8 cellular contexts compared by ENCODE assay signal in genomic region chr12:56688129-56688845, GRCh38. TPM values are rescaled to one million over a fixed set of nuclear protein-coding genes. Genes with fewer than 3 reads are reported as not detected.
A peak's percentile ranks its signal among the peaks of the same experiment; 100 is the strongest.
DNase-seq lines count a peak whose midpoint lies in the region; ATAC-seq, FAIRE-seq and TF ChIP-seq lines count a peak whose summit lies in the region.

PTGES3 (minus strand) TSS chr12:56688284; CDS start chr12:56687999, 285 bp downstream.

- peak within 1 kb of the TSS; percentile 81 to 98 (median 94) for H3K4me3 ChIP-seq in H1 (ENCODE audit: extremely low read depth in 1 of 4, insufficient read depth in 2 of 4, low read depth in 3 of 4, low read length in 4 of 4)
- H3K4me3 ChIP-seq in mesendoderm (ENCODE audit: low read length) = peak within 1 kb of the TSS; percentile 84

- peak within 1 kb of the TSS; percentile 91 for H3K18ac ChIP-seq in H1 (ENCODE audit: extremely low read depth, low read length)
- H3K18ac ChIP-seq in mesendoderm (ENCODE audit: low read length) = peak within 1 kb of the TSS; percentile 96

- no peaks in the 10 kb centered on the region for H3K79me1 ChIP-seq in H1 (ENCODE audit: low read depth, low read length)
- H3K79me1 ChIP-seq in mesendoderm (ENCODE audit: low read length) = no peaks in the 10 kb centered on the region

- no peak within 1 kb of the TSS for H3K23ac ChIP-seq in H1 (ENCODE audit: insufficient read length)
- peak within 1 kb of the TSS; percentile 1 for H3K23ac ChIP-seq in mesendoderm (ENCODE audit: low read length)

- no peaks in the 10 kb centered on the region; a peak in 2 of 7 replicates for H3K4me1 ChIP-seq in H1 (replicated peaks in 1 of 4; ENCODE audit: control insufficient read depth in 3 of 4, insufficient read depth in 4 of 4, low read length in 3 of 4)
- H3K4me1 ChIP-seq in mesendoderm (ENCODE audit: control insufficient read depth, low read depth, low read length) = no peaks in the 10 kb centered on the region

- H3K36me3 ChIP-seq in H1 (ENCODE audit: control insufficient read depth in 2 of 4, insufficient read depth in 4 of 4, low read length in 3 of 4) (peaks cover 0 to 16% (median 2%) of the 10 kb centered on the region in 4 experiments; a peak in 1 of 8 replicates), mesendoderm (ENCODE audit: control insufficient read depth, insufficient read depth, low read length) (no peaks in the 10 kb centered on the region)

- DNase-seq in COLO829 (ENCODE audit: low spot score) (peak; percentile 99), HTR-8/SVneo (ENCODE audit: insufficient read length, low spot score) (peak; percentile 96), NOMO-1 treated with dmso at 0.1 percent for 144 hours (lab: John Stamatoyannopoulos, UW; ENCODE audit: unreplicated experiment) (peak; percentile 98), H1 (ENCODE audit: low read depth in 1 of 2, low spot score in 2 of 2) (peak; percentile 94 to 97), mesendoderm (peak; percentile 99)
- peak; percentile 95 to 98 (median 98) for DNase-seq in activated CD8-positive, alpha-beta memory T cell treated with anti-CD3 and anti-CD28 coated beads for 48 hours (ENCODE audit: low read depth in 2 of 3, low spot score in 2 of 3)
- peak; percentile 96 for DNase-seq in stimulated activated CD8-positive, alpha-beta memory T cell treated with anti-CD3 and anti-CD28 coated beads, Interleukin-15, amount 100 ng/mL, for 1 hour (ENCODE audit: low read depth)

- no peak within 1 kb of the TSS for H2BK20ac ChIP-seq in H1 (ENCODE audit: low read length)

- peaks cover 7% of the 10 kb centered on the region for H3K23me2 ChIP-seq in H1 (ENCODE audit: low read depth, low read length)

- peak within 1 kb of the TSS; percentile 91 for H2BK120ac ChIP-seq in H1 (replicated peaks; ENCODE audit: low read depth, low read length)
- H2BK120ac ChIP-seq in mesendoderm (ENCODE audit: low read depth, low read length) = peak within 1 kb of the TSS; percentile 88

- H3K27ac ChIP-seq in H1 (ENCODE audit: low read depth, low read length) = peak within 1 kb of the TSS; percentile 92
- H3K27ac ChIP-seq in mesendoderm (ENCODE audit: low read depth, low read length) = peak within 1 kb of the TSS; percentile 100

- peak within 1 kb of the TSS; percentile 91 to 97 (median 96) for H3K9ac ChIP-seq in H1 (replicated peaks in 1 of 4; ENCODE audit: extremely low read depth in 1 of 4, low read depth in 3 of 4, low read length in 3 of 4)
- H3K9ac ChIP-seq in mesendoderm (ENCODE audit: low read length) = peak within 1 kb of the TSS; percentile 92

- peak within 1 kb of the TSS; percentile 98 for H4K91ac ChIP-seq in H1 (replicated peaks; ENCODE audit: insufficient read length, low read length)

- CTCF ChIA-PET in H1 (lab: Charles Lee; ENCODE audit: partially characterized antibody) = interaction anchor here (0.6 to 2.2 kb wide), 7 partner anchors 10 to 52 kb away, joined by 3 to 7 read pairs (median 6); partner anchors contain the start of gene NACA

- no peaks in the 10 kb centered on the region for H3K9me3 ChIP-seq in H1 (ENCODE audit: insufficient read depth in 2 of 2, low read depth in 1 of 2, low read length in 1 of 2)

- H3K56ac ChIP-seq in H1 (replicated peaks; ENCODE audit: insufficient read length, low read depth, low read length) = peak within 1 kb of the TSS; percentile 93
- H3K56ac ChIP-seq in mesendoderm (ENCODE audit: low read length) = peak within 1 kb of the TSS; percentile 98

- H3K79me2 ChIP-seq in H1 (ENCODE audit: control insufficient read depth in 1 of 2, insufficient read depth in 2 of 2, low read length in 2 of 2) (peaks cover 35 to 44% of the 10 kb centered on the region in 2 experiments), mesendoderm (ENCODE audit: control insufficient read depth, insufficient read depth, low read length) (peaks cover 44% of the 10 kb centered on the region)

- 2% methylated on average over 45 of the region's 64 CpGs; no CpG with 5 or more reads in 1 of the 2 experiments for WGBS in H1 (ENCODE audit: extremely low coverage in 1 of 2, insufficient coverage in 1 of 2, insufficient read length in 1 of 2, insufficient replicate concordance in 2 of 2, low coverage in 1 of 2, low lambda C conversion rate in 2 of 2, missing lambda C conversion rate in 1 of 2), 2 experiments
- WGBS in mesendoderm (ENCODE audit: extremely low coverage, insufficient coverage, low lambda C conversion rate) = no CpG with 5 or more reads among the region's 64 CpGs

- peak within 1 kb of the TSS; percentile 92 for H2AK5ac ChIP-seq in H1 (ENCODE audit: low read depth, low read length)
- H2AK5ac ChIP-seq in mesendoderm (ENCODE audit: low read length) = peak within 1 kb of the TSS; percentile 84

- peak; percentile 91 for TF ChIP-seq POLR2A in H1 (IDR thresholded peaks at IDR 0.05; ENCODE audit: control extremely low read depth in 1 of 2, low read depth in 2 of 2, low read length in 2 of 2)

- no peak for TF ChIP-seq RAD21 in H1 (IDR thresholded peaks at IDR 0.05 in 1 of 2, conservative IDR thresholded peaks at IDR 0.05 in 1 of 2; ENCODE audit: low read depth in 2 of 2, low read length in 2 of 2)

- ATAC-seq in GM21367 (IDR thresholded peaks at IDR 0.05; ENCODE audit: unreplicated experiment) = peak; percentile 54

- POLR2A ChIA-PET in H1 (lab: Charles Lee; ENCODE audit: partially characterized antibody) = interaction anchor here (0.5 to 52.4 kb wide), 25 partner anchors 9 to 487 kb away, joined by 3 to 1406 read pairs (median 6); partner anchors contain the start of genes ATP5F1B, BAZ2A, LRP1 and NACA

- no peak for TF ChIP-seq CTCF in H1 (IDR thresholded peaks at IDR 0.05; ENCODE audit: control extremely low read depth in 1 of 3, insufficient read depth in 1 of 3, low read depth in 1 of 3, low read length in 3 of 3)

- peaks cover 9 to 14% of the 10 kb centered on the region in 2 experiments for H4K20me1 ChIP-seq in H1 (replicated peaks in 1 of 2; ENCODE audit: control insufficient read depth in 1 of 2, insufficient read depth in 2 of 2, low read length in 2 of 2)

- no peak within 1 kb of the TSS for H2AFZ ChIP-seq in H1 (ENCODE audit: low read length)

- H2BK15ac ChIP-seq in H1 (ENCODE audit: low read length) (no peak within 1 kb of the TSS), mesendoderm (replicated peaks; ENCODE audit: low read depth) (no peak within 1 kb of the TSS)

- H3K4me2 ChIP-seq in H1 (ENCODE audit: insufficient read depth in 1 of 2, low read depth in 2 of 2, low read length in 2 of 2) (peak within 1 kb of the TSS; percentile 77 to 100), mesendoderm (ENCODE audit: low read length) (peak within 1 kb of the TSS; percentile 70)

- TF ChIP-seq EP300 in H1 (IDR thresholded peaks at IDR 0.05; ENCODE audit: borderline replicate concordance in 1 of 2, low read depth in 2 of 2, low read length in 2 of 2) = peak in 1 of 2 experiments; percentile 5; a peak in 1 of 3 replicates

- peak; percentile 74 for FAIRE-seq in HTR-8/SVneo (lab: Jason Lieb, UNC)
- FAIRE-seq in H1 (lab: Jason Lieb, UNC) = no peak

- H3K4ac ChIP-seq in H1 (replicated peaks; ENCODE audit: insufficient read length, low read depth, low read length) (peak within 1 kb of the TSS; percentile 61), mesendoderm (ENCODE audit: low read depth, low read length) (peak within 1 kb of the TSS; percentile 95)

- H4K8ac ChIP-seq in H1 (ENCODE audit: extremely low read depth, insufficient read depth, low read length) (peak within 1 kb of the TSS; percentile 96), mesendoderm (ENCODE audit: low read depth, low read length) (peak within 1 kb of the TSS; percentile 77)

- H2BK12ac ChIP-seq in H1 (ENCODE audit: low read depth, low read length) = peak within 1 kb of the TSS; percentile 46; the same call in 1 of the 2 replicates

- peak within 1 kb of the TSS; percentile 96 for H4K5ac ChIP-seq in H1 (ENCODE audit: insufficient read length, low read depth, low read length)
- peak within 1 kb of the TSS; percentile 82 for H4K5ac ChIP-seq in mesendoderm (ENCODE audit: low read length)

- H3K14ac ChIP-seq in H1 (ENCODE audit: insufficient read length) = peak within 1 kb of the TSS; percentile 74

- no peaks in the 10 kb centered on the region for H3K27me3 ChIP-seq in H1 (replicated peaks in 1 of 4; ENCODE audit: control insufficient read depth in 3 of 4, extremely low read depth in 1 of 4, insufficient read depth in 3 of 4, low read length in 3 of 4)
- no peaks in the 10 kb centered on the region for H3K27me3 ChIP-seq in mesendoderm (ENCODE audit: insufficient read depth, low read length, poor library complexity)

- H2BK5ac ChIP-seq in H1 (ENCODE audit: low read depth, low read length) (peak within 1 kb of the TSS; percentile 93), mesendoderm (ENCODE audit: low read length) (peak within 1 kb of the TSS; percentile 79)

TF ChIP-seq in H1, 55 proteins besides CTCF, POLR2A, EP300 and RAD21 (continues in another document):
- TF ChIP-seq EZH2 (IDR thresholded peaks at IDR 0.05; ENCODE audit: low read depth, low read length, severe bottlenecking) (no peak), CBX8 (IDR thresholded peaks at IDR 0.05; ENCODE audit: borderline replicate concordance, low read depth, low read length) (no peak), SP2 (IDR thresholded peaks at IDR 0.05; ENCODE audit: low read length) (no peak), TAF7 (optimal IDR thresholded peaks at IDR 0.05; ENCODE audit: borderline replicate concordance, low read depth, low read length) (peak; percentile 94)

RNA-seq across cellular contexts. Expression of gene PTGES3, which starts in this region (rescaled TPM):
- 453 and 464 TPM in 2 replicates for total RNA-seq in H1 (2021; fragmentation: NEBNext Ultra II Directional; extraction: Animal tissue kit (Norgen Biotek cat#: 25700))
- polyA plus RNA-seq in H1 (2011; rRNA removed) = 62.2 and 111 TPM in 2 replicates
- polyA plus RNA-seq in H1 (2011; cell fraction: cytosol; rRNA removed) = 114 TPM
- polyA plus RNA-seq in H1 (2011; cell fraction: nucleus; rRNA removed) = 72.5 TPM
- 209 to 368 TPM (median 231 TPM) in 4 replicates for polyA plus RNA-seq in H1 (2012, experiment 1 of 2)
- polyA plus RNA-seq in H1 (2012, experiment 2 of 2) = 91.5 TPM
- 399 TPM for polyA plus RNA-seq in H1 (2013, experiment 1 of 2)
- polyA plus RNA-seq in H1 (2013, experiment 2 of 2) = 418 TPM
- polyA minus RNA-seq in H1 (2011; rRNA and poly(A)+ RNA removed) = 47.3 and 67.3 TPM in 2 replicates
- polyA minus RNA-seq in H1 (2011; cell fraction: cytosol; rRNA and poly(A)+ RNA removed) = 138 TPM
- 56.6 TPM for polyA minus RNA-seq in H1 (2011; cell fraction: nucleus; rRNA and poly(A)+ RNA removed)
- 469 TPM for polyA plus RNA-seq in mesendoderm (2013, experiment 1 of 2)
- polyA plus RNA-seq in mesendoderm (2013, experiment 2 of 2) = 463 TPM

Comparison
In these comparisons a context has a peak if more than half of its experiments do, and no peak if none do; other contexts are left out.
1. Peak in every context shown above with its lines: DNase-seq, ATAC-seq, H3K4me3 ChIP-seq and H3K27ac ChIP-seq.